In the genomic region with DNA sequence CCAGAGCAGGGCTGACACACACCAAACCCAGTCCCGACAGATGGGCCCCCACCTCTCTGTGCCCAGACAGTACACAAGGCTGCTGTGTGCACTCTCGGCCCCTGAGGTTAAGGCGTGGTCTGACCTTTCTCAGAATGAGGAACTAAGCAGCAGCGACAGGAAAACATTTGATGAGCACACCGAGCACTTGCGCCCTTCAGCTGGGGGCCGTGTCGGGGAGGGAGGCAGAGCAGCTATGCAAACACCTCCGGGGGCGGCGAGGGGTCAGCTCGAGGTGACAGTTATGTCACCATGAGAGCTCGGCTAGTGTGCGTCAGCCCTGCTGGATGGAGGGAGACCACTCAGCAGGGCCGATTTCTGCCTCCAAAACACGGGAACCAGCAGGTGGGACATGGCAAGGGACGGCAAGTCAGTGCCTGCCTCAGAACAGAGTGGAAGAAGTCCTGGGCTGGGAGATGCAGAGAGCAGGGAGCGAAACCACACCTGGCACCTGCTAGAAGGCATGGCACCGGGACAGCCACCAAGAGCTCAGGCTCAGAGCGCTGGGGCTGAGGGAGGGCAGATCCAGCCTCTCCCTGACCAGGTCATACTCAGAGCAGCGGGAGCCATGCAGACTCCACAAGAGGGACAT, we compare ENCODE assay signal across 8 cellular contexts. TPM values are rescaled to one million over a fixed set of nuclear protein-coding genes. Genes with fewer than 3 reads are reported as not detected.
DNase-seq lines count a peak whose midpoint lies in the region; ATAC-seq and TF ChIP-seq lines count a peak whose summit lies in the region.

No MANE protein-coding gene starts in this region.

- H3K9ac ChIP-seq in stomach smooth muscle (ENCODE audit: low read length in 2 of 2), result no peak overlapping the region

- TF ChIP-seq POLR2A in Raji (IDR thresholded peaks at IDR 0.05; ENCODE audit: insufficient read depth, low read depth, low read length), result peak; percentile 62

- H3K36me3 ChIP-seq in CD4-positive, CD25-positive, alpha-beta regulatory T cell (ENCODE audit: control insufficient read depth, insufficient read depth, low read length), result no peaks in the 10 kb centered on the region
- peaks cover 28 to 32% of the 10 kb centered on the region in 2 donors for H3K36me3 ChIP-seq in stomach smooth muscle (ENCODE audit: control insufficient read depth in 2 of 2, insufficient read depth in 2 of 2, low read length in 2 of 2)

- H3K4me3 Mint-ChIP-seq in CD4-positive, CD25-positive, alpha-beta regulatory T cell, result peak overlapping the region; percentile 44 to 79 (median 58)

- H3K9me3 ChIP-seq in CD4-positive, CD25-positive, alpha-beta regulatory T cell (ENCODE audit: control insufficient read depth in 2 of 2, low read length in 2 of 2), result no peaks in the 10 kb centered on the region
- no peaks in the 10 kb centered on the region for H3K9me3 ChIP-seq in stomach smooth muscle (ENCODE audit: control insufficient read depth in 2 of 2, low read length in 2 of 2)

- peak overlapping the region; percentile 71 to 84 (median 80) for H3K27ac Mint-ChIP-seq in CD4-positive, CD25-positive, alpha-beta regulatory T cell

- ATAC-seq in CD4-positive, CD25-positive, alpha-beta regulatory T cell (ENCODE audit: low read depth in 2 of 2), result peak; percentile 76 to 77
- ATAC-seq in GM19023 (IDR thresholded peaks at IDR 0.05; ENCODE audit: unreplicated experiment) (peak; percentile 99), HG03066 (IDR thresholded peaks at IDR 0.05; ENCODE audit: low read depth, unreplicated experiment) (peak; percentile 98)

- no peaks in the 10 kb centered on the region for H3K27me3 ChIP-seq in CD4-positive, CD25-positive, alpha-beta regulatory T cell (ENCODE audit: control insufficient read depth, insufficient read depth, low read length)
- no peaks in the 10 kb centered on the region for H3K27me3 ChIP-seq in stomach smooth muscle (ENCODE audit: control insufficient read depth in 1 of 2, insufficient read depth in 2 of 2, low read length in 2 of 2)

- DNase-seq in CD4-positive, CD25-positive, alpha-beta regulatory T cell, result peak in 1 of 3 donors; percentile 91
- DNase-seq in cardiac septum (ENCODE audit: low spot score), result peak; percentile 89
- no peak for DNase-seq in DMS153 (lab: John Stamatoyannopoulos, UW)
- DNase-seq in superior temporal gyrus (ENCODE audit: extremely low spot score), result no peak

- H3K27me3 Mint-ChIP-seq in CD4-positive, CD25-positive, alpha-beta regulatory T cell, result peaks cover 20% of the 10 kb centered on the region

- no peaks in the 10 kb centered on the region for H3K9me3 Mint-ChIP-seq in CD4-positive, CD25-positive, alpha-beta regulatory T cell

- H3K4me1 ChIP-seq in CD4-positive, CD25-positive, alpha-beta regulatory T cell (ENCODE audit: control insufficient read depth, insufficient read depth, low read length, poor library complexity, severe bottlenecking), result peaks cover 12% of the 10 kb centered on the region
- peaks cover 60% of the 10 kb centered on the region for H3K4me1 ChIP-seq in stomach smooth muscle (ENCODE audit: control insufficient read depth, insufficient read depth, low read length)

- H3K36me3 Mint-ChIP-seq in CD4-positive, CD25-positive, alpha-beta regulatory T cell, result no peaks in the 10 kb centered on the region

- H3K4me3 ChIP-seq in CD4-positive, CD25-positive, alpha-beta regulatory T cell (ENCODE audit: low read depth, low read length), result no peak overlapping the region
- no peak overlapping the region for H3K4me3 ChIP-seq in stomach smooth muscle (ENCODE audit: low read length in 2 of 2)

- H3K27ac ChIP-seq in CD4-positive, CD25-positive, alpha-beta regulatory T cell (ENCODE audit: insufficient read depth, low read length, poor library complexity, severe bottlenecking), result no peak overlapping the region
- H3K27ac ChIP-seq in stomach smooth muscle (ENCODE audit: low read length), result peak overlapping the region; percentile 46

- peaks cover 0 to 8% (median 6%) of the 10 kb centered on the region in 4 donors for H3K4me1 Mint-ChIP-seq in CD4-positive, CD25-positive, alpha-beta regulatory T cell

- intact Hi-C loops in cardiac septum (cut with DNase I), result no loop called here

RNA-seq across cellular contexts. Expression of a gene that starts 57.4 kb away (rescaled TPM):
- total RNA-seq in CD4-positive, CD25-positive, alpha-beta regulatory T cell, result 0.22 TPM
- under 1 TPM in 3 of 4 donors, not detected in 1; 0.13 to 0.47 (median 0.32) TPM for polyA plus RNA-seq in CD4-positive, CD25-positive, alpha-beta regulatory T cell
- 5.4 TPM for total RNA-seq in cardiac septum
